In genomic region chr16:72467157-72467759, GRCh38 we compare ENCODE assay signal across 8 cellular contexts.
DNase-seq lines count a peak whose midpoint lies in the region; ATAC-seq and TF ChIP-seq lines count a peak whose summit lies in the region.

No MANE protein-coding gene starts in this region.

- H3K9me3 ChIP-seq in gastrocnemius medialis (no peaks in the 10 kb centered on the region), psoas muscle (no peaks in the 10 kb centered on the region)

- no peaks in the 10 kb centered on the region for H3K4me1 ChIP-seq in gastrocnemius medialis
- no peaks in the 10 kb centered on the region for H3K4me1 ChIP-seq in psoas muscle

- TF ChIP-seq POLR2A in gastrocnemius medialis (IDR thresholded peaks at IDR 0.05) = no peak

- H3K27ac ChIP-seq in gastrocnemius medialis (no peak overlapping the region), psoas muscle (no peak overlapping the region)

- intact Hi-C loops in gastrocnemius medialis (cut with DNase I; ENCODE audit: low total_unique reads) (no loop called here), psoas muscle (cut with DNase I) (no loop called here)

- no peak overlapping the region for H3K4me3 ChIP-seq in HFF-Myc (replicated peaks; ENCODE audit: low read depth, low read length)
- no peak overlapping the region for H3K4me3 ChIP-seq in cardiac fibroblast (replicated peaks in 1 of 2; ENCODE audit: low read depth in 2 of 2, low read length in 2 of 2)
- no peak overlapping the region for H3K4me3 ChIP-seq in gastrocnemius medialis
- H3K4me3 ChIP-seq in psoas muscle = no peak overlapping the region

- in situ Hi-C loops in Caki2 (cut with HindIII; ENCODE audit: low pct_unique_long_range_greater_than_20kb, low sequenced_read_pairs) (loop anchor here (25.0 kb wide), 1 partner anchor 230 kb away; no protein-coding TSS in a partner anchor), gastrocnemius medialis (cut with MboI; ENCODE audit: low sequenced_read_pairs in 4 of 4) (no loop called here)

- H3K27me3 ChIP-seq in gastrocnemius medialis = no peaks in the 10 kb centered on the region
- no peaks in the 10 kb centered on the region for H3K27me3 ChIP-seq in psoas muscle (ENCODE audit: insufficient read depth in 3 of 3, low read length in 2 of 3)

- DNase-seq in Caki2 (ENCODE audit: low read depth) = peak; percentile 39
- peak; percentile 25 for DNase-seq in HFF-Myc (ENCODE audit: extremely low read depth, low read depth)
- peak; percentile 46 for DNase-seq in NCI-H748 (lab: John Stamatoyannopoulos, UW; ENCODE audit: unreplicated experiment)
- DNase-seq in cardiac fibroblast (ENCODE audit: low read depth in 2 of 2) = peak; percentile 77 to 79
- peak; percentile 47 for DNase-seq in myocyte (ENCODE audit: low read depth)
- no peak for DNase-seq in activated CD4-positive, CD25-positive, alpha-beta regulatory T cell (lab: John Stamatoyannopoulos, UW)
- DNase-seq in gastrocnemius medialis = no peak
- no peak for DNase-seq in psoas muscle

- 54 to 56% (median 56%) methylated on average over 3 of the region's 3 CpGs for WGBS in psoas muscle, 3 donors

- H3K36me3 ChIP-seq in gastrocnemius medialis (no peaks in the 10 kb centered on the region), psoas muscle (ENCODE audit: insufficient read depth in 1 of 2, low read depth in 1 of 2) (no peaks in the 10 kb centered on the region)

- ATAC-seq in gastrocnemius medialis = no peak
- no peak for ATAC-seq in psoas muscle

- peak; percentile 61 for TF ChIP-seq CTCF in HFF-Myc (IDR thresholded peaks at IDR 0.05; ENCODE audit: low read depth, low read length, missing control alignments)
- TF ChIP-seq CTCF in cardiac fibroblast (IDR thresholded peaks at IDR 0.05; ENCODE audit: low read depth, low read length) = peak; percentile 78
- peak in 2 of 5 experiments; percentile 8 to 29 for TF ChIP-seq CTCF in gastrocnemius medialis (IDR thresholded peaks at IDR 0.05 in 4 of 5, conservative IDR thresholded peaks at IDR 0.05 in 1 of 5)
- no peak for TF ChIP-seq CTCF in psoas muscle (IDR thresholded peaks at IDR 0.05)

Comparison
In these comparisons a context has a peak if more than half of its experiments do, and no peak if none do; other contexts are left out.
1. DNase-seq: peak in Caki2 (single experiment), HFF-Myc (single experiment), NCI-H748 (single experiment), cardiac fibroblast (2 of 2) and myocyte (single experiment); none in activated CD4-positive, CD25-positive, alpha-beta regulatory T cell (0 of 4), gastrocnemius medialis (0 of 2) and psoas muscle (0 of 2).